ENCODE assay signal across 8 cellular contexts in genomic region chr15:51623386-51623938, GRCh38. TPM values are rescaled to one million over a fixed set of nuclear protein-coding genes. Genes with fewer than 3 reads are reported as not detected.
DNase-seq lines count a peak whose midpoint lies in the region; ATAC-seq, FAIRE-seq and TF ChIP-seq lines count a peak whose summit lies in the region.

No MANE protein-coding gene starts in this region.

- no peaks in the 10 kb centered on the region for H3K79me2 ChIP-seq in MM.1S (ENCODE audit: low read length)
- H3K79me2 ChIP-seq in astrocyte (ENCODE audit: insufficient read depth, low read length), result peaks cover 17% of the 10 kb centered on the region

- DNase-seq in ELR (ENCODE audit: low read depth) (peak; percentile 10), MM.1S (no peak), astrocyte (ENCODE audit: low read depth) (no peak), lung (ENCODE audit: low spot score) (no peak), upper lobe of right lung (no peak)

- no peak overlapping the region for H3K27ac Mint-ChIP-seq in astrocyte (ENCODE audit: unreplicated experiment)

- no peak overlapping the region for H3K27ac ChIP-seq in MM.1S (ENCODE audit: low read length)
- no peak overlapping the region for H3K27ac ChIP-seq in astrocyte (ENCODE audit: low read depth, low read length)
- H3K27ac ChIP-seq in lung (ENCODE audit: low read depth in 1 of 2, low read length in 1 of 2), result peak overlapping the region in 1 of 2 donors; percentile 51
- peak overlapping the region; percentile 77 for H3K27ac ChIP-seq in upper lobe of right lung

- peak overlapping the region; percentile 89 for H2AFZ ChIP-seq in MM.1S (ENCODE audit: low read length)
- H2AFZ ChIP-seq in astrocyte (ENCODE audit: low read depth, low read length), result peak overlapping the region; percentile 98

- H3K4me3 ChIP-seq in MM.1S (ENCODE audit: low read length) (peak overlapping the region; percentile 88), astrocyte (ENCODE audit: insufficient read depth, low read depth, low read length) (peak overlapping the region; percentile 91), lung (peak overlapping the region; percentile 84), upper lobe of right lung (peak overlapping the region; percentile 85)

- peaks cover 27% of the 10 kb centered on the region for H3K27me3 ChIP-seq in MM.1S (replicated peaks; ENCODE audit: insufficient read depth, low read length)
- peaks cover 5% of the 10 kb centered on the region for H3K27me3 ChIP-seq in astrocyte (ENCODE audit: insufficient read depth, low read length)
- H3K27me3 ChIP-seq in lung (ENCODE audit: control insufficient read depth, insufficient read depth), result no peaks in the 10 kb centered on the region
- no peaks in the 10 kb centered on the region for H3K27me3 ChIP-seq in upper lobe of right lung

- no peak for FAIRE-seq in astrocyte (lab: Jason Lieb, UNC)

- no peak for TF ChIP-seq POLR2A in GM18505 (IDR thresholded peaks at IDR 0.05; ENCODE audit: borderline replicate concordance, extremely low read depth, insufficient read depth, insufficient read length)

- intact Hi-C loops in upper lobe of right lung (cut with DNase I), result no loop called here

- H3K4me1 Mint-ChIP-seq in astrocyte (ENCODE audit: low read depth, unreplicated experiment), result peaks cover 6% of the 10 kb centered on the region

- WGBS in lung, 2 donors, result 3 to 8% methylated on average over 8 of the region's 8 CpGs

- no peaks in the 10 kb centered on the region for H3K36me3 Mint-ChIP-seq in astrocyte (ENCODE audit: low read depth, unreplicated experiment)

- peaks cover 7% of the 10 kb centered on the region for H3K27me3 Mint-ChIP-seq in astrocyte (ENCODE audit: low read depth, unreplicated experiment)

- no peaks in the 10 kb centered on the region for H4K20me1 ChIP-seq in MM.1S (ENCODE audit: insufficient read depth, low read length)
- peaks cover 3% of the 10 kb centered on the region for H4K20me1 ChIP-seq in astrocyte (ENCODE audit: insufficient read depth, low read length)

- H3K4me2 ChIP-seq in MM.1S (ENCODE audit: low read depth, low read length), result peak overlapping the region; percentile 94
- peak overlapping the region; percentile 95 for H3K4me2 ChIP-seq in astrocyte (ENCODE audit: low read length)

- peak overlapping the region; percentile 64; the same call in 1 of the 2 replicates for H3K9ac ChIP-seq in MM.1S (ENCODE audit: low read length)
- H3K9ac ChIP-seq in astrocyte (ENCODE audit: low read length), result peak overlapping the region; percentile 87

- H3K4me1 ChIP-seq in MM.1S (ENCODE audit: low read length), result peaks cover 22% of the 10 kb centered on the region
- peaks cover 7% of the 10 kb centered on the region for H3K4me1 ChIP-seq in astrocyte (ENCODE audit: insufficient read depth, low read length)
- peaks cover 0 to 8% of the 10 kb centered on the region in 2 donors for H3K4me1 ChIP-seq in lung (ENCODE audit: control insufficient read depth in 2 of 2, insufficient read depth in 2 of 2, low read length in 2 of 2)
- peaks cover 16% of the 10 kb centered on the region for H3K4me1 ChIP-seq in upper lobe of right lung

- H3K9me3 ChIP-seq in MM.1S (replicated peaks; ENCODE audit: insufficient read depth, low read length) (no peaks in the 10 kb centered on the region), astrocyte (ENCODE audit: insufficient read depth, low read depth, low read length) (no peaks in the 10 kb centered on the region), lung (ENCODE audit: control insufficient read depth in 2 of 2, insufficient read depth in 1 of 2, low read length in 1 of 2) (no peaks in the 10 kb centered on the region), upper lobe of right lung (no peaks in the 10 kb centered on the region)

- H3K36me3 ChIP-seq in MM.1S (replicated peaks; ENCODE audit: insufficient read depth, low read length) (no peaks in the 10 kb centered on the region), astrocyte (ENCODE audit: insufficient read depth, low read length) (no peaks in the 10 kb centered on the region), lung (ENCODE audit: control insufficient read depth in 2 of 2, insufficient read depth in 2 of 2, low read length in 2 of 2) (no peaks in the 10 kb centered on the region), upper lobe of right lung (no peaks in the 10 kb centered on the region)

- no peak for ATAC-seq in lung (ENCODE audit: insufficient read depth, low FRiP score)
- no peak for ATAC-seq in upper lobe of right lung
- ATAC-seq in GM18870 (IDR thresholded peaks at IDR 0.05; ENCODE audit: unreplicated experiment), result no peak
- no peak for ATAC-seq in GM18505 (IDR thresholded peaks at IDR 0.05; ENCODE audit: unreplicated experiment)
- ATAC-seq in HG03439 (IDR thresholded peaks at IDR 0.05; ENCODE audit: unreplicated experiment), result no peak

- TF ChIP-seq CTCF in MM.1S (IDR thresholded peaks at IDR 0.05; ENCODE audit: low read length), result no peak
- TF ChIP-seq CTCF in astrocyte (IDR thresholded peaks at IDR 0.05; ENCODE audit: insufficient read depth, low read depth, low read length), result no peak
- TF ChIP-seq CTCF in lung (IDR thresholded peaks at IDR 0.05; ENCODE audit: control extremely low read depth, extremely low read depth), result no peak
- no peak for TF ChIP-seq CTCF in upper lobe of right lung (IDR thresholded peaks at IDR 0.05)

- H3K9me3 Mint-ChIP-seq in astrocyte (ENCODE audit: unreplicated experiment), result no peaks in the 10 kb centered on the region

- H3F3A ChIP-seq in MM.1S (ENCODE audit: insufficient read depth, low read length), result peaks cover 18% of the 10 kb centered on the region; the same call in 1 of the 2 replicates

- H3K4me3 Mint-ChIP-seq in astrocyte (ENCODE audit: unreplicated experiment), result peak overlapping the region; percentile 93

- no peaks in the 10 kb centered on the region for H3K9me2 ChIP-seq in MM.1S (replicated peaks; ENCODE audit: insufficient read depth, low read length)

RNA-seq across cellular contexts. Expression of gene DMXL2, which starts 0.9 kb away (rescaled TPM):
- total RNA-seq in astrocyte, result 17.8 and 19.0 TPM in 2 replicates
- total RNA-seq in lung, result 100 to 1,000 TPM in 1 of 2 donors, 10 to 100 TPM in 1; 49.4 to 105 TPM
- polyA plus RNA-seq in lung, result 100 to 1,000 TPM in 1 of 2 donors, 10 to 100 TPM in 1; 40.9 to 101 TPM
- 55.2 TPM for total RNA-seq in upper lobe of right lung

RNA-seq across cellular contexts. Expression of gene SCG3, which starts 57.8 kb away (rescaled TPM):
- total RNA-seq in astrocyte, result 1.8 and 2.7 TPM in 2 replicates
- total RNA-seq in lung, result 1 to 10 TPM in 1 of 2 donors, under 1 TPM in 1; 0.37 to 1.3 TPM
- polyA plus RNA-seq in lung, result under 1 TPM; 0.14 to 0.15 TPM
- total RNA-seq in upper lobe of right lung, result 0.17 TPM
